In the genomic region with DNA sequence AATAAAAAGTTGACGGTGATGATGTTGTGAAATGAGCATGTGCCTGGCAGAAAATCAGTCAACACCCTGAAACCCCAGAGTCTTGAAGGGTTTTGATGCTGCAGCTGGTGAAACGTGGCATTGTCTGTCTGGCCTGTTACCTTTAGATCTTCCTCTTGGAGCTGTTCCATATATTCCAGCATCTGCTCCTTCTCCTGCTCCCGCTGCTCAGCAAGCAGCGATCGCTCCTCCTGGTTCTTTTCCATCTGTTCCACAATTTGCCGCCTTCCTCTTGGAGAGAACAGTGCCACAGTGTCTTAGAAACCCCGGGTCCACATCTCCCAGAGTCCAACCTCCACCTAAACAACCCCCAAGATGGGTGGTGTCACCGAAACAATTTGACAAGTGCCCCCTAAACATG, we compare ENCODE assay signal across 35 cellular contexts. TPM values are rescaled to one million over a fixed set of nuclear protein-coding genes. Genes with fewer than 3 reads are reported as not detected.
"Had no signal": no experiment of that assay in that cellular context is flagged by ENCODE, and none has a peak within 500 bp of the region (broad histone marks: within the 10 kb centered on the region; RNA-seq: fewer than 3 reads in every experiment).

No MANE protein-coding gene starts in this region.

- H3K36me3 Mint-ChIP-seq: mesothelial cell of epicardium; natural killer cell treated with Interleukin-12 subunit alpha and Interleukin-12 subunit beta and Interleukin-15 and Interleukin-18, amount 100 ng/mL, for 72 hours had no signal

- H3K4me3 Mint-ChIP-seq: effector memory CD8-positive, alpha-beta T cell; mesothelial cell of epicardium; naive B cell; natural killer cell treated with Interleukin-12 subunit alpha and Interleukin-12 subunit beta and Interleukin-15 and Interleukin-18, amount 100 ng/mL, for 72 hours; neural crest cell had no signal

- DNase-seq: effector memory CD8-positive, alpha-beta T cell; erythroblast; esophagus squamous epithelium; foreskin melanocyte; glutamatergic neuron; heart right ventricle; hippocampal formation; left cardiac atrium; left lung; mesenchymal stem cell; mucosa of descending colon; naive B cell; stimulated activated CD4-positive, alpha-beta T cell treated with anti-CD3 and anti-CD28 coated beads, Interleukin-12 subunit alpha, Interleukin-12 subunit beta, amount 100 ng/mL, for 4 hours; stimulated activated CD4-positive, alpha-beta T cell treated with anti-CD3 and anti-CD28 coated beads, Interleukin-1b, Interleukin-23, amount 100 ng/mL, for 48 hours; stimulated activated CD4-positive, alpha-beta T cell treated with anti-CD3 and anti-CD28 coated beads, Interleukin-4, amount 100 ng/mL, for 1 hour; stimulated activated CD8-positive, alpha-beta memory T cell treated with anti-CD3 and anti-CD28 coated beads, Interleukin-4, amount 100 ng/mL, for 48 hours; stimulated activated naive CD4-positive, alpha-beta T cell treated with Interleukin-2 at 50 U/mL for 16 hours; stomach; thyroid gland; trophoblast cell had no signal

- H3K27me3 Mint-ChIP-seq: effector memory CD8-positive, alpha-beta T cell; naive B cell had no signal

- H3K9me3 Mint-ChIP-seq: effector memory CD8-positive, alpha-beta T cell; mesothelial cell of epicardium; naive B cell; natural killer cell treated with Interleukin-12 subunit alpha and Interleukin-12 subunit beta and Interleukin-15 and Interleukin-18, amount 100 ng/mL, for 72 hours; neural crest cell had no signal

- H3K27ac Mint-ChIP-seq: mesothelial cell of epicardium; naive B cell; natural killer cell treated with Interleukin-12 subunit alpha and Interleukin-12 subunit beta and Interleukin-15 and Interleukin-18, amount 100 ng/mL, for 72 hours had no signal

- H3K4me1 Mint-ChIP-seq: mesothelial cell of epicardium, neural crest cell had no signal

RNA-seq across cellular contexts. Expression of gene CFAP45, which starts 15.7 kb away (rescaled TPM):
- total RNA-seq: neural crest cell, vagina had no signal

RNA-seq across cellular contexts. Expression of gene VSIG8, which starts 21.8 kb away (rescaled TPM):
- total RNA-seq: dermis microvascular lymphatic vessel endothelial cell; heart right ventricle; kidney epithelial cell; left cardiac atrium; left lung; lung microvascular endothelial cell; mesothelial cell of epicardium; mucosa of descending colon; natural killer cell treated with Interleukin-12 subunit alpha and Interleukin-12 subunit beta and Interleukin-15 and Interleukin-18, amount 100 ng/mL, for 72 hours; neural crest cell; osteocyte; prostate gland; right atrium auricular region; sciatic nerve; smooth muscle cell; subcutaneous adipose tissue; temporal lobe; ureter; vagina had no signal

RNA-seq across cellular contexts. Expression of gene SLAMF8, which starts 57.6 kb away (rescaled TPM):
- total RNA-seq: dermis microvascular lymphatic vessel endothelial cell, lung microvascular endothelial cell, mesothelial cell of epicardium, neural crest cell, osteocyte, temporal lobe had no signal
